In the genomic region with DNA sequence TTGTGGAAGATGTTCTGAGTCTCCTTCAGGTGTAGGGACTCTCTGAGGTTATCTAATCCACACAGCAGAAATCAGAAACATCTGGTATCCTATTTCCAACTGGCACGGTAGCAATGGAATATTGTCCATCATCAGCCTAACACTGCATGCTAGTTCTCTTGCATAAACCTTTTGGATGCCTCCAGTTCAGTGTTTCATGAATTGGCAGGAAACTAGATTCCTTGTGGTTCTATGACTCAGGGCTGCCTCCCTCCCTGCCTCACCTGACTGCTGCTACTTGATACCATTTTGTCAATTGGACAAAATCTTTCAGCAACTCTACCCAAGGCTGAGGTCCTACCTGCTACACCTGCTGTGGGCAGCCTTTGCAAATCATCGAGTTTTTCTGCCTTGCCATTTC, we compare ENCODE assay signal across 18 cellular contexts.
DNase-seq lines count a peak whose midpoint lies in the region; ATAC-seq and TF ChIP-seq lines count a peak whose summit lies in the region.
"Had no signal": no experiment of that assay in that cellular context is flagged by ENCODE, and none has a peak within 500 bp of the region (broad histone marks: within the 10 kb centered on the region; RNA-seq: fewer than 3 reads in every experiment).

No MANE protein-coding gene starts in this region.

- H2AFZ ChIP-seq in fibroblast of lung (ENCODE audit: low read length): no peak overlapping the region

- H3K27ac ChIP-seq in RWPE2 (ENCODE audit: poor library complexity, severe bottlenecking): peak overlapping the region; percentile 28
- H3K27ac ChIP-seq in fibroblast of lung (ENCODE audit: insufficient read depth, low read length): no peak overlapping the region
- H3K27ac ChIP-seq: dorsolateral prefrontal cortex, heart left ventricle, left ventricle myocardium inferior had no signal

- intact Hi-C loops in head of caudate nucleus (cut with DNase I): no loop called here

- peaks cover 10% of the 10 kb centered on the region for H3K79me2 ChIP-seq in fibroblast of lung (ENCODE audit: control insufficient read depth, insufficient read depth, low read length)

- H3K36me3 ChIP-seq in RWPE2 (ENCODE audit: low read depth) (no peaks in the 10 kb centered on the region), fibroblast of lung (ENCODE audit: control insufficient read depth, insufficient read depth, low read length) (no peaks in the 10 kb centered on the region)

- H3K4me2 ChIP-seq in fibroblast of lung (ENCODE audit: extremely low read depth, insufficient read depth, low read length): no peak overlapping the region

- peaks cover 13% of the 10 kb centered on the region for H3K4me1 ChIP-seq in RWPE2 (ENCODE audit: insufficient read depth, poor library complexity, severe bottlenecking)
- H3K4me1 ChIP-seq in fibroblast of lung (ENCODE audit: control insufficient read depth, extremely low read depth, insufficient read depth, low read length): peaks cover 3% of the 10 kb centered on the region

- H3K4me3 ChIP-seq in RWPE2 (ENCODE audit: severe bottlenecking): no peak overlapping the region
- no peak overlapping the region for H3K4me3 ChIP-seq in fibroblast of lung (replicated peaks in 1 of 4; ENCODE audit: control extremely low read depth in 1 of 4, insufficient read depth in 1 of 4, low read depth in 3 of 4, low read length in 4 of 4)
- H3K4me3 ChIP-seq in skeletal muscle cell (ENCODE audit: low read depth, low read length): no peak overlapping the region
- H3K4me3 ChIP-seq: dorsolateral prefrontal cortex, heart left ventricle, left ventricle myocardium inferior, skin epidermis had no signal

- TF ChIP-seq CTCF in RWPE2 (IDR thresholded peaks at IDR 0.05; ENCODE audit: poor library complexity, severe bottlenecking) (no peak), fibroblast of lung (conservative IDR thresholded peaks at IDR 0.05 in 1 of 2, IDR thresholded peaks at IDR 0.05 in 1 of 2; ENCODE audit: low read depth in 1 of 2, low read length in 2 of 2) (no peak)

- DNase-seq in GM04503 (ENCODE audit: low read depth) (peak; percentile 83), RWPE2 (ENCODE audit: low spot score) (no peak), fibroblast of lung (ENCODE audit: low read depth in 2 of 2) (peak; percentile 51 to 96), skeletal muscle cell (ENCODE audit: low read depth) (peak; percentile 70), head of caudate nucleus (no peak), COLO829 (ENCODE audit: low spot score) (no peak)
- DNase-seq: activated naive CD8-positive, alpha-beta T cell treated with anti-CD3 and anti-CD28 coated beads, Interleukin-2, amount 10 ng/mL, durations not matched to agents 7 days and 5 days; COR-L47; dorsolateral prefrontal cortex; heart left ventricle; Kasumi-1; left ventricle myocardium inferior; NCI-H1930 had no signal

- H4K20me1 ChIP-seq in fibroblast of lung (ENCODE audit: control insufficient read depth, extremely low read depth, insufficient read depth, low read length): no peaks in the 10 kb centered on the region

- no peak overlapping the region for H3K9ac ChIP-seq in fibroblast of lung (ENCODE audit: insufficient read depth, low read length)

- H3K27me3 ChIP-seq in RWPE2 (ENCODE audit: insufficient read depth, poor library complexity, severe bottlenecking): no peaks in the 10 kb centered on the region
- H3K27me3 ChIP-seq in fibroblast of lung (ENCODE audit: control insufficient read depth, insufficient read depth, low read length): no peaks in the 10 kb centered on the region
- H3K27me3 ChIP-seq: dorsolateral prefrontal cortex, heart left ventricle had no signal

- H3K9me3 ChIP-seq in RWPE2 (ENCODE audit: severe bottlenecking) (no peaks in the 10 kb centered on the region), fibroblast of lung (ENCODE audit: control insufficient read depth, insufficient read depth, low read depth, low read length) (no peaks in the 10 kb centered on the region)
- H3K9me3 ChIP-seq: heart left ventricle, left ventricle myocardium inferior had no signal

- ATAC-seq in RWPE2 (ENCODE audit: low read depth) (peak; percentile 99), GM21786 (IDR thresholded peaks at IDR 0.05; ENCODE audit: unreplicated experiment) (no peak), HG03439 (IDR thresholded peaks at IDR 0.05; ENCODE audit: unreplicated experiment) (no peak)
- ATAC-seq: natural killer cell treated with Interleukin-12 subunit alpha and Interleukin-12 subunit beta and Interleukin-15 and Interleukin-18, amount 100 ng/mL, for 72 hours; WTC11 had no signal

Comparison
In these comparisons a context has a peak if more than half of its experiments do, and no peak if none do; other contexts are left out.
1. DNase-seq: peak in GM04503 (single experiment), fibroblast of lung (2 of 2) and skeletal muscle cell (single experiment); none in RWPE2 (single experiment), head of caudate nucleus (0 of 42) and COLO829 (single experiment).